In the genomic region with DNA sequence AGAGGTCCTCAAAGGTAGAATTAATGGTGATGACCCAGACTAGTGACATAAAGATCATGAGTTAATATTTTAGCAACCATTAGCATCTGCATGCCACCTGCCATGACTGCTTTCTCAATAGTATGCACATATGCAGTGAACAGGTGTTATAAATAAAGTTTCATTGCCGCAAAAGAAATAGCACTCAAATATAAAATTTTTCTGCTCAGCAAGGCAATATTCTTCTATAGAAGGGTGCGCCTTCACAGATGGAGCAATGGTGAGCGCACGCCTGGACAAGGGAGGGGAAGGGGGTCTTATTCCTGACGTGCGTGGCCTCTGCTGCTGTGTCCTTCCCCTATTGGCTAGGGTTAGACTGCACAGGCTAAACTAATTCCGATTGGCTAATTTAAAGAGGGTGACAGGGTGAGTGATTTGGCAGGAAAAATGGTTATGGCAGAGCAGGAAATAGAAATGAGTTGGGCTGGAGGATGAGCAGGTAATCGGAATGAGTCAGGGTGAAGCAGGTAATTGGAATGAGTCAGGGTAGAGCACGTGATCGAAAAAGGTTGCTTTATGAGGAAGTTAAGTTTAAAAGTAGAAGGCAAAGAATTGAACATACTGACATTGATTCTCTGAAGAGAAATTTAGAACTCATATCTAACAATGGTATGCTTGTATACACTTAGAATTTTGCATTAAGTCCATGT, we compare ENCODE assay signal across 26 cellular contexts. TPM values are rescaled to one million over a fixed set of nuclear protein-coding genes. Genes with fewer than 3 reads are reported as not detected.
A peak's percentile ranks its signal among the peaks of the same experiment; 100 is the strongest.
DNase-seq lines count a peak whose midpoint lies in the region; ATAC-seq and TF ChIP-seq lines count a peak whose summit lies in the region.
"Had no signal": no experiment of that assay in that cellular context is flagged by ENCODE, and none has a peak within 500 bp of the region (broad histone marks: within the 10 kb centered on the region; RNA-seq: fewer than 3 reads in every experiment).

No MANE protein-coding gene starts in this region.

- H3K36me3 ChIP-seq in HUES64 (ENCODE audit: insufficient read depth, low read length) (no peaks in the 10 kb centered on the region), mammary epithelial cell (ENCODE audit: insufficient read depth, low read length) (no peaks in the 10 kb centered on the region)

- dilution Hi-C loops in mammary epithelial cell (cut with HindIII; ENCODE audit: low sequenced_read_pairs), result no loop called here

- no peak overlapping the region for H4K91ac ChIP-seq in H9 (ENCODE audit: insufficient read length, low read depth, low read length)

- no peak overlapping the region for H3T11ph ChIP-seq in H9 (ENCODE audit: low read length)

- H3K4me1 Mint-ChIP-seq in H9, result peaks cover 29 to 32% of the 10 kb centered on the region in 2 experiments
- H3K4me1 Mint-ChIP-seq: CD4-positive, alpha-beta memory T cell had no signal

- no peaks in the 10 kb centered on the region for H4K20me1 ChIP-seq in H9 (ENCODE audit: control insufficient read depth, insufficient read depth, insufficient read length)
- H4K20me1 ChIP-seq in mammary epithelial cell (ENCODE audit: insufficient read depth, low read length), result no peaks in the 10 kb centered on the region

- no peak overlapping the region for H2BK5ac ChIP-seq in H9 (ENCODE audit: insufficient read length, low read length)

- H3K9me3 Mint-ChIP-seq in H9, result peaks cover 27 to 34% of the 10 kb centered on the region in 2 experiments

- no peak overlapping the region for H3K23ac ChIP-seq in H9 (ENCODE audit: insufficient read length, low read depth, low read length)

- H4K5ac ChIP-seq in H9 (ENCODE audit: insufficient read length, low read depth, low read length), result no peak overlapping the region

- H3K56ac ChIP-seq in H9 (ENCODE audit: insufficient read length, low read depth, low read length), result no peak overlapping the region

- no peaks in the 10 kb centered on the region for H3K79me1 ChIP-seq in H9 (ENCODE audit: insufficient read depth, low read depth, low read length, poor library complexity, severe bottlenecking)

- no peaks in the 10 kb centered on the region for H3K27me3 ChIP-seq in H9 (ENCODE audit: insufficient read depth, low read length)
- H3K27me3 ChIP-seq in HUES64 (ENCODE audit: insufficient read depth, low read length), result no peaks in the 10 kb centered on the region
- no peaks in the 10 kb centered on the region for H3K27me3 ChIP-seq in mammary epithelial cell (ENCODE audit: insufficient read depth, low read length)

- peaks cover 5% of the 10 kb centered on the region for H3K27me3 Mint-ChIP-seq in H9 (ENCODE audit: low read depth)

- H3K14ac ChIP-seq in H9 (ENCODE audit: insufficient read depth, low read length), result no peak overlapping the region

- in situ Hi-C loops in mammary epithelial cell (cut with MboI; ENCODE audit: low sequenced_read_pairs in 2 of 2), result no loop called here

- peak overlapping the region; percentile 2 to 53 (median 29); a peak in 6 of 7 replicates for H3K27ac Mint-ChIP-seq in H9
- H3K27ac Mint-ChIP-seq: CD4-positive, alpha-beta memory T cell; T-helper 1 cell treated with Interleukin-12 subunit alpha and Interleukin-12 subunit beta and Interleukin-4 antibody, amounts not matched to agents 30 μg/mL and 1 μg/mL, for 36 hours had no signal

- no CpG with 5 or more reads among the region's 10 CpGs for WGBS in H9 (ENCODE audit: extremely low coverage, insufficient read length, low lambda C conversion rate)
- WGBS in HUES64, result 87% methylated on average over 10 of the region's 10 CpGs
- WGBS in mammary epithelial cell (ENCODE audit: low coverage, missing lambda C conversion rate), result 89% methylated on average over 9 of the region's 10 CpGs

- H3K79me2 ChIP-seq in H9 (ENCODE audit: insufficient read depth, low read length) (no peaks in the 10 kb centered on the region), mammary epithelial cell (ENCODE audit: insufficient read depth, low read length) (no peaks in the 10 kb centered on the region)

- H3K36me3 Mint-ChIP-seq in H9 (ENCODE audit: insufficient read depth in 1 of 3, low read depth in 3 of 3), result peaks cover 24 to 37% (median 25%) of the 10 kb centered on the region in 3 experiments
- H3K36me3 Mint-ChIP-seq: CD4-positive, alpha-beta memory T cell had no signal

- H3K4me2 ChIP-seq in H9 (ENCODE audit: insufficient read depth, insufficient read length, low read length) (no peak overlapping the region), mammary epithelial cell (ENCODE audit: insufficient read depth, low read depth, low read length) (no peak overlapping the region)
- H3K4me2 ChIP-seq: SK-N-SH had no signal

- no peak overlapping the region for H3K27ac ChIP-seq in H9 (ENCODE audit: insufficient read length, low read depth, low read length)
- peak overlapping the region; percentile 42; the same call in 1 of the 2 replicates for H3K27ac ChIP-seq in HUES64 (ENCODE audit: low read depth, low read length)
- no peak overlapping the region for H3K27ac ChIP-seq in mammary epithelial cell (ENCODE audit: insufficient read depth, low read depth, low read length)
- H3K27ac ChIP-seq: HL-60 had no signal

- TF ChIP-seq CTCF in H9 (conservative IDR thresholded peaks at IDR 0.05) (no peak), mammary epithelial cell (conservative IDR thresholded peaks at IDR 0.05 in 1 of 2, IDR thresholded peaks at IDR 0.05 in 1 of 2; ENCODE audit: extremely low read depth in 1 of 2, insufficient read depth in 1 of 2, low read depth in 1 of 2, low read length in 2 of 2) (no peak)

- no peak overlapping the region for H2AFZ ChIP-seq in H9 (ENCODE audit: low read length)
- H2AFZ ChIP-seq in mammary epithelial cell (ENCODE audit: low read depth, low read length), result no peak overlapping the region

- intact Hi-C loops in mammary epithelial cell (cut with micrococcal nuclease) (no loop called here), left ventricle myocardium superior (cut with micrococcal nuclease) (no loop called here)

- no peak overlapping the region for H2BK120ac ChIP-seq in H9 (ENCODE audit: low read depth, low read length, poor library complexity, severe bottlenecking)

- H3K4ac ChIP-seq in H9 (ENCODE audit: low read depth, low read length), result no peak overlapping the region

- H2BK15ac ChIP-seq in H9 (ENCODE audit: low read depth, low read length), result no peak overlapping the region

- ATAC-seq in left ventricle myocardium superior (no peak), GM18498 (IDR thresholded peaks at IDR 0.05; ENCODE audit: unreplicated experiment) (no peak)

- no peak overlapping the region for H2BK20ac ChIP-seq in H9 (ENCODE audit: low read depth, low read length, poor library complexity, severe bottlenecking)

- H4K8ac ChIP-seq in H9 (replicated peaks; ENCODE audit: insufficient read length, low read depth, low read length), result no peak overlapping the region

- DNase-seq in H9 (no peak), mammary epithelial cell (peak; percentile 2), NCI-H446 (lab: John Stamatoyannopoulos, UW) (no peak), left ventricle myocardium superior (no peak), GM19238 (ENCODE audit: insufficient read length, low spot score) (no peak)
- DNase-seq: C1 segment of cervical spinal cord; CD4-positive, alpha-beta memory T cell; COR-L47; DMS 273 treated with DMSO at 0.1 percent for 48 hours; DND-41; GOT3; KG1; NCI-H1092; NCI-H1417 treated with DMSO at 0.1 percent for 48 hours; NCI-H1694 treated with DMSO at 0.1 percent for 48 hours; NCI-H2081; NCI-H2227 treated with DMSO at 0.1 percent for 48 hours; NCI-H510A; NCI-H69; OCI-M1; SK-N-SH; SW 1271 had no signal

- peaks cover 19% of the 10 kb centered on the region for H3K9me3 ChIP-seq in H9 (ENCODE audit: control insufficient read depth, low read depth, low read length)
- peaks cover 26% of the 10 kb centered on the region for H3K9me3 ChIP-seq in HUES64 (ENCODE audit: insufficient read depth, low read depth, low read length)
- H3K9me3 ChIP-seq in mammary epithelial cell (replicated peaks; ENCODE audit: insufficient read depth, low read length), result peaks cover 9% of the 10 kb centered on the region

- BruUV-seq in mammary epithelial cell (replicated peaks; lab: Mats Ljungman, UMichigan), result no TSS peak

- H3K4me3 Mint-ChIP-seq in H9, result no peak overlapping the region
- H3K4me3 Mint-ChIP-seq: CD4-positive, alpha-beta memory T cell; T-helper 1 cell treated with Interleukin-12 subunit alpha and Interleukin-12 subunit beta and Interleukin-4 antibody, amounts not matched to agents 30 μg/mL and 1 μg/mL, for 36 hours had no signal

- no peaks in the 10 kb centered on the region for H3K23me2 ChIP-seq in H9 (ENCODE audit: insufficient read length, low read depth, low read length, poor library complexity, severe bottlenecking)

- CTCF ChIA-PET in mammary epithelial cell (lab: Charles Lee; ENCODE audit: low non-redundant PET), result no interaction called here

- no peak overlapping the region for H3K18ac ChIP-seq in H9 (ENCODE audit: insufficient read length, low read depth, low read length)

- no peak overlapping the region for H2AK5ac ChIP-seq in H9 (ENCODE audit: insufficient read length, low read length)

- no peak overlapping the region for H2BK12ac ChIP-seq in H9 (ENCODE audit: insufficient read length, low read depth, low read length)

- no peak overlapping the region for H3K9ac ChIP-seq in H9 (ENCODE audit: extremely low read depth, insufficient read length, low read length)
- H3K9ac ChIP-seq in HUES64 (ENCODE audit: low read depth, low read length), result no peak overlapping the region
- H3K9ac ChIP-seq in mammary epithelial cell (ENCODE audit: insufficient read depth, low read length), result no peak overlapping the region
- H3K9ac ChIP-seq: SK-N-SH had no signal

- no peak overlapping the region for H3K4me3 ChIP-seq in HUES64 (ENCODE audit: low read length)
- no peak overlapping the region for H3K4me3 ChIP-seq in mammary epithelial cell (replicated peaks in 1 of 3; ENCODE audit: insufficient read depth in 1 of 3, low read depth in 2 of 3, low read length in 3 of 3)

- peaks cover 9% of the 10 kb centered on the region; the same call in 1 of the 2 replicates for H3K4me1 ChIP-seq in H9 (ENCODE audit: insufficient read depth, low read length)
- H3K4me1 ChIP-seq in HUES64 (ENCODE audit: insufficient read depth, low read length), result peaks cover 13% of the 10 kb centered on the region
- no peaks in the 10 kb centered on the region for H3K4me1 ChIP-seq in mammary epithelial cell (ENCODE audit: insufficient read depth, low read length)

RNA-seq across cellular contexts. Expression of gene TRIM24, which starts 24.7 kb away (rescaled TPM):
- total RNA-seq in H9 (2021) (255 and 260 TPM in 2 replicates), mammary epithelial cell (10 to 100 TPM; 11.2 to 12.6 TPM), left ventricle myocardium superior (18.8 TPM)
- polyA plus RNA-seq in HUES64 (2013, experiment 1 of 2), result 112 TPM
- polyA plus RNA-seq in HUES64 (2013, experiment 2 of 2), result 113 TPM
- 7.0 TPM for polyA plus RNA-seq in mammary epithelial cell
- polyA minus RNA-seq in mammary epithelial cell, result 25.5 TPM

Comparison
In these comparisons a context has a peak if more than half of its experiments do, and no peak if none do; other contexts are left out.
1. RNA of gene TRIM24, which starts 24.7 kb away (total RNA-seq): 255 to 260 TPM in H9; 18.8 TPM in left ventricle myocardium superior (single experiment) and 11.2 to 12.6 TPM in mammary epithelial cell; every median in the first group is over 10 times any median in the second.